In the genomic region with DNA sequence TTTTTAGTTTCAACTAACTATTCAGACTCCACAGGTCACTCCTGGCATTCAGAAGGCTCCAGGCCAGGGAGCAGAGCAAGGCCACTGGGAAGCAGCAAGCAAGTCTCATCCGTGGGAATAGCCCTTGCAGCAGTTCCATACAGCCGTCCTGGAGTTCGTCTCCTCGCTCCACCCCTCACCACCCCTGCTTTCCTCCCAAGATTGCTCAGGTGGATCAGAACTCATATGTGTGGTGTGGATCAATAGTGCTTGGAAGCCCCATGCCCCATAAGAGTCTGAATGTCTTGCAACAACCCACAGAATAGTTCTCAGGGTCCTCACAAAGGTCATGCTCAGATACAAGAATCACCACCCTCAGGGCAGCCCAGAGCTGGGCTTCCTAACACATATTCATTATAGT, we compare ENCODE assay signal across 16 cellular contexts. TPM values are rescaled to one million over a fixed set of nuclear protein-coding genes. Genes with fewer than 3 reads are reported as not detected.
DNase-seq lines count a peak whose midpoint lies in the region; ATAC-seq and TF ChIP-seq lines count a peak whose summit lies in the region.
"Had no signal": no experiment of that assay in that cellular context is flagged by ENCODE, and none has a peak within 500 bp of the region (broad histone marks: within the 10 kb centered on the region; RNA-seq: fewer than 3 reads in every experiment).

No MANE protein-coding gene starts in this region.

- no peaks in the 10 kb centered on the region for H3K9me3 ChIP-seq in thoracic aorta
- no peaks in the 10 kb centered on the region for H3K9me3 ChIP-seq in CD8-positive, alpha-beta memory T cell (ENCODE audit: low read length)
- H3K9me3 ChIP-seq: A549 had no signal

- DNase-seq in activated CD4-positive, alpha-beta memory T cell treated with anti-CD3 and anti-CD28 coated beads for 36 hours, result no peak
- no peak for DNase-seq in activated CD4-positive, alpha-beta memory T cell treated with anti-CD3 and anti-CD28 coated beads, Interleukin-2, amount 10 ng/mL, durations not matched to agents 7 days and 5 days
- DNase-seq in natural killer cell treated with Interleukin-12 subunit alpha and Interleukin-12 subunit beta and Interleukin-15 and Interleukin-18, amount 100 ng/mL, for 72 hours (ENCODE audit: low spot score), result no peak
- DNase-seq in natural killer cell (no peak), thoracic aorta (ENCODE audit: low spot score) (no peak), activated gamma-delta T cell treated with Interleukin-2 at 50 U/mL for 16 hours (no peak), posterior cingulate gyrus (no peak)
- DNase-seq in CD8-positive, alpha-beta memory T cell, result no peak
- DNase-seq: AML-193; Calu3; CD4-positive, alpha-beta T cell; GF-D8; H9 had no signal

- intact Hi-C loops in activated CD4-positive, alpha-beta memory T cell treated with anti-CD3 and anti-CD28 coated beads for 36 hours (cut with micrococcal nuclease), result no loop called here
- intact Hi-C loops in natural killer cell (cut with micrococcal nuclease) (no loop called here), posterior cingulate gyrus (cut with DNase I) (no loop called here)

- peaks cover under 1% of the 10 kb centered on the region for H3K9me3 Mint-ChIP-seq in activated CD4-positive, alpha-beta memory T cell treated with anti-CD3 and anti-CD28 coated beads for 36 hours
- H3K9me3 Mint-ChIP-seq in activated CD4-positive, alpha-beta memory T cell treated with anti-CD3 and anti-CD28 coated beads, Interleukin-2, amount 10 ng/mL, durations not matched to agents 7 days and 5 days, result peaks cover 2% of the 10 kb centered on the region
- H3K9me3 Mint-ChIP-seq in natural killer cell treated with Interleukin-12 subunit alpha and Interleukin-12 subunit beta and Interleukin-15 and Interleukin-18, amount 100 ng/mL, for 72 hours, result no peaks in the 10 kb centered on the region
- no peaks in the 10 kb centered on the region for H3K9me3 Mint-ChIP-seq in natural killer cell
- peaks cover 0 to 11% (median 1%) of the 10 kb centered on the region in 5 donors for H3K9me3 Mint-ChIP-seq in CD8-positive, alpha-beta memory T cell

- H3K27me3 Mint-ChIP-seq in activated CD4-positive, alpha-beta memory T cell treated with anti-CD3 and anti-CD28 coated beads for 36 hours, result peaks cover under 1% of the 10 kb centered on the region
- H3K27me3 Mint-ChIP-seq in activated CD4-positive, alpha-beta memory T cell treated with anti-CD3 and anti-CD28 coated beads, Interleukin-2, amount 10 ng/mL, durations not matched to agents 7 days and 5 days, result peaks cover 14% of the 10 kb centered on the region
- H3K27me3 Mint-ChIP-seq in natural killer cell treated with Interleukin-12 subunit alpha and Interleukin-12 subunit beta and Interleukin-15 and Interleukin-18, amount 100 ng/mL, for 72 hours, result peaks cover 4 to 7% of the 10 kb centered on the region in 2 donors
- H3K27me3 Mint-ChIP-seq in natural killer cell (ENCODE audit: low read depth in 2 of 2), result no peaks in the 10 kb centered on the region
- peaks cover 0 to 6% of the 10 kb centered on the region in 2 donors for H3K27me3 Mint-ChIP-seq in CD8-positive, alpha-beta memory T cell
- H3K27me3 Mint-ChIP-seq: CD4-positive, alpha-beta T cell had no signal

- H3K4me1 Mint-ChIP-seq in activated CD4-positive, alpha-beta memory T cell treated with anti-CD3 and anti-CD28 coated beads for 36 hours (ENCODE audit: low read depth), result peaks cover 8% of the 10 kb centered on the region
- peaks cover 13% of the 10 kb centered on the region for H3K4me1 Mint-ChIP-seq in activated CD4-positive, alpha-beta memory T cell treated with anti-CD3 and anti-CD28 coated beads, Interleukin-2, amount 10 ng/mL, durations not matched to agents 7 days and 5 days
- peaks cover 10 to 12% of the 10 kb centered on the region in 2 donors for H3K4me1 Mint-ChIP-seq in natural killer cell treated with Interleukin-12 subunit alpha and Interleukin-12 subunit beta and Interleukin-15 and Interleukin-18, amount 100 ng/mL, for 72 hours (ENCODE audit: low read depth in 2 of 2)
- peaks cover 11 to 12% of the 10 kb centered on the region in 2 donors for H3K4me1 Mint-ChIP-seq in natural killer cell
- peaks cover 9 to 12% (median 11%) of the 10 kb centered on the region in 3 donors for H3K4me1 Mint-ChIP-seq in CD8-positive, alpha-beta memory T cell
- H3K4me1 Mint-ChIP-seq: H9 had no signal

- TF ChIP-seq CTCF in natural killer cell (IDR thresholded peaks at IDR 0.05), result no peak
- no peak for TF ChIP-seq CTCF in thoracic aorta (IDR thresholded peaks at IDR 0.05)

- CTCF ChIA-PET in activated CD4-positive, alpha-beta memory T cell treated with anti-CD3 and anti-CD28 coated beads for 36 hours (lab: Charles Lee), result no interaction called here
- CTCF ChIA-PET in activated CD4-positive, alpha-beta memory T cell treated with anti-CD3 and anti-CD28 coated beads, Interleukin-2, amount 10 ng/mL, durations not matched to agents 7 days and 5 days (lab: Charles Lee), result no interaction called here
- CTCF ChIA-PET in CD8-positive, alpha-beta memory T cell (lab: Charles Lee), result no interaction called here

- H3K27me3 ChIP-seq in thoracic aorta (replicated peaks; ENCODE audit: insufficient read depth), result no peaks in the 10 kb centered on the region
- no peaks in the 10 kb centered on the region for H3K27me3 ChIP-seq in CD8-positive, alpha-beta memory T cell (ENCODE audit: insufficient read depth, low read length, poor library complexity, severe bottlenecking)

- H3K4me1 ChIP-seq in thoracic aorta (ENCODE audit: control insufficient read depth in 1 of 2, low read depth in 2 of 2), result peaks cover 12 to 63% of the 10 kb centered on the region in 2 donors
- H3K4me1 ChIP-seq in CD8-positive, alpha-beta memory T cell (ENCODE audit: insufficient read depth, low read length), result no peaks in the 10 kb centered on the region
- H3K4me1 ChIP-seq: A549 had no signal

- H3K4me3 ChIP-seq in thoracic aorta, result no peak overlapping the region
- no peak overlapping the region for H3K4me3 ChIP-seq in CD8-positive, alpha-beta memory T cell (ENCODE audit: low read length)
- H3K4me3 ChIP-seq: A549 had no signal

- H3K27ac ChIP-seq in thoracic aorta, result peak overlapping the region; percentile 71 to 77
- no peak overlapping the region for H3K27ac ChIP-seq in CD8-positive, alpha-beta memory T cell (ENCODE audit: low read depth, low read length)
- H3K27ac ChIP-seq: 22Rv1, A549, C4-2B had no signal

- H3K4me3 Mint-ChIP-seq in activated CD4-positive, alpha-beta memory T cell treated with anti-CD3 and anti-CD28 coated beads for 36 hours, result no peak overlapping the region
- no peak overlapping the region for H3K4me3 Mint-ChIP-seq in activated CD4-positive, alpha-beta memory T cell treated with anti-CD3 and anti-CD28 coated beads, Interleukin-2, amount 10 ng/mL, durations not matched to agents 7 days and 5 days
- no peak overlapping the region for H3K4me3 Mint-ChIP-seq in natural killer cell treated with Interleukin-12 subunit alpha and Interleukin-12 subunit beta and Interleukin-15 and Interleukin-18, amount 100 ng/mL, for 72 hours
- H3K4me3 Mint-ChIP-seq in natural killer cell, result no peak overlapping the region
- H3K4me3 Mint-ChIP-seq in CD8-positive, alpha-beta memory T cell, result no peak overlapping the region
- H3K4me3 Mint-ChIP-seq: CD4-positive, alpha-beta T cell; H9 had no signal

- peak overlapping the region; percentile 14 for H3K27ac Mint-ChIP-seq in activated CD4-positive, alpha-beta memory T cell treated with anti-CD3 and anti-CD28 coated beads for 36 hours
- H3K27ac Mint-ChIP-seq in activated CD4-positive, alpha-beta memory T cell treated with anti-CD3 and anti-CD28 coated beads, Interleukin-2, amount 10 ng/mL, durations not matched to agents 7 days and 5 days, result no peak overlapping the region
- H3K27ac Mint-ChIP-seq in natural killer cell treated with Interleukin-12 subunit alpha and Interleukin-12 subunit beta and Interleukin-15 and Interleukin-18, amount 100 ng/mL, for 72 hours, result no peak overlapping the region
- no peak overlapping the region for H3K27ac Mint-ChIP-seq in natural killer cell
- H3K27ac Mint-ChIP-seq in CD8-positive, alpha-beta memory T cell, result peak overlapping the region in 1 of 8 donors; percentile 41
- H3K27ac Mint-ChIP-seq: CD4-positive, alpha-beta T cell had no signal

- POLR2A ChIA-PET in activated CD4-positive, alpha-beta memory T cell treated with anti-CD3 and anti-CD28 coated beads for 36 hours (lab: Charles Lee), result no interaction called here
- POLR2A ChIA-PET in activated CD4-positive, alpha-beta memory T cell treated with anti-CD3 and anti-CD28 coated beads, Interleukin-2, amount 10 ng/mL, durations not matched to agents 7 days and 5 days (lab: Charles Lee), result no interaction called here
- POLR2A ChIA-PET in CD8-positive, alpha-beta memory T cell (lab: Charles Lee), result no interaction called here

- no peaks in the 10 kb centered on the region for H3K36me3 ChIP-seq in thoracic aorta
- H3K36me3 ChIP-seq in CD8-positive, alpha-beta memory T cell (ENCODE audit: insufficient read depth, low read length), result no peaks in the 10 kb centered on the region

- ATAC-seq in natural killer cell treated with Interleukin-12 subunit alpha and Interleukin-12 subunit beta and Interleukin-15 and Interleukin-18, amount 100 ng/mL, for 72 hours, result peak; percentile 37 to 50
- ATAC-seq in natural killer cell, result no peak
- ATAC-seq in thoracic aorta (ENCODE audit: insufficient number of reproducible peaks, low FRiP score, low read depth), result no peak

- no peaks in the 10 kb centered on the region for H3K36me3 Mint-ChIP-seq in activated CD4-positive, alpha-beta memory T cell treated with anti-CD3 and anti-CD28 coated beads for 36 hours
- no peaks in the 10 kb centered on the region for H3K36me3 Mint-ChIP-seq in activated CD4-positive, alpha-beta memory T cell treated with anti-CD3 and anti-CD28 coated beads, Interleukin-2, amount 10 ng/mL, durations not matched to agents 7 days and 5 days (ENCODE audit: low read depth)
- no peaks in the 10 kb centered on the region for H3K36me3 Mint-ChIP-seq in natural killer cell treated with Interleukin-12 subunit alpha and Interleukin-12 subunit beta and Interleukin-15 and Interleukin-18, amount 100 ng/mL, for 72 hours
- H3K36me3 Mint-ChIP-seq in natural killer cell, result no peaks in the 10 kb centered on the region
- peaks cover 0 to 4% (median 2%) of the 10 kb centered on the region in 3 donors for H3K36me3 Mint-ChIP-seq in CD8-positive, alpha-beta memory T cell

RNA-seq across cellular contexts. Expression of a gene that starts 44.5 kb away (rescaled TPM):
- total RNA-seq in activated CD4-positive, alpha-beta memory T cell treated with anti-CD3 and anti-CD28 coated beads for 36 hours, result not detected
- total RNA-seq in activated CD4-positive, alpha-beta memory T cell treated with anti-CD3 and anti-CD28 coated beads, Interleukin-2, amount 10 ng/mL, durations not matched to agents 7 days and 5 days, result not detected
- total RNA-seq in natural killer cell treated with Interleukin-12 subunit alpha and Interleukin-12 subunit beta and Interleukin-15 and Interleukin-18, amount 100 ng/mL, for 72 hours, result not detected
- not detected for total RNA-seq in natural killer cell
- total RNA-seq in thoracic aorta, result 100 to 1,000 TPM; 259 to 273 TPM
- total RNA-seq in CD8-positive, alpha-beta memory T cell, result not detected
- polyA plus RNA-seq in CD8-positive, alpha-beta memory T cell, result not detected
- total RNA-seq: CD4-positive, alpha-beta T cell had no signal

Comparison
In these comparisons a context has a peak if more than half of its experiments do, and no peak if none do; other contexts are left out.
1. ATAC-seq: peak in natural killer cell treated with Interleukin-12 subunit alpha and Interleukin-12 subunit beta and Interleukin-15 and Interleukin-18, amount 100 ng/mL, for 72 hours (2 of 2); none in natural killer cell (0 of 3) and thoracic aorta (single experiment).
2. RNA of a gene that starts 44.5 kb away (total RNA-seq): 259 to 273 TPM in thoracic aorta; not detected in CD8-positive, alpha-beta memory T cell, not detected in activated CD4-positive, alpha-beta memory T cell treated with anti-CD3 and anti-CD28 coated beads for 36 hours, not detected in activated CD4-positive, alpha-beta memory T cell treated with anti-CD3 and anti-CD28 coated beads, Interleukin-2, amount 10 ng/mL, durations not matched to agents 7 days and 5 days, not detected in natural killer cell treated with Interleukin-12 subunit alpha and Interleukin-12 subunit beta and Interleukin-15 and Interleukin-18, amount 100 ng/mL, for 72 hours and not detected in natural killer cell; every median in the first group is over 100 times any median in the second.